Comparison of ENCODE assay signal across 8 cellular contexts in the genomic region with DNA sequence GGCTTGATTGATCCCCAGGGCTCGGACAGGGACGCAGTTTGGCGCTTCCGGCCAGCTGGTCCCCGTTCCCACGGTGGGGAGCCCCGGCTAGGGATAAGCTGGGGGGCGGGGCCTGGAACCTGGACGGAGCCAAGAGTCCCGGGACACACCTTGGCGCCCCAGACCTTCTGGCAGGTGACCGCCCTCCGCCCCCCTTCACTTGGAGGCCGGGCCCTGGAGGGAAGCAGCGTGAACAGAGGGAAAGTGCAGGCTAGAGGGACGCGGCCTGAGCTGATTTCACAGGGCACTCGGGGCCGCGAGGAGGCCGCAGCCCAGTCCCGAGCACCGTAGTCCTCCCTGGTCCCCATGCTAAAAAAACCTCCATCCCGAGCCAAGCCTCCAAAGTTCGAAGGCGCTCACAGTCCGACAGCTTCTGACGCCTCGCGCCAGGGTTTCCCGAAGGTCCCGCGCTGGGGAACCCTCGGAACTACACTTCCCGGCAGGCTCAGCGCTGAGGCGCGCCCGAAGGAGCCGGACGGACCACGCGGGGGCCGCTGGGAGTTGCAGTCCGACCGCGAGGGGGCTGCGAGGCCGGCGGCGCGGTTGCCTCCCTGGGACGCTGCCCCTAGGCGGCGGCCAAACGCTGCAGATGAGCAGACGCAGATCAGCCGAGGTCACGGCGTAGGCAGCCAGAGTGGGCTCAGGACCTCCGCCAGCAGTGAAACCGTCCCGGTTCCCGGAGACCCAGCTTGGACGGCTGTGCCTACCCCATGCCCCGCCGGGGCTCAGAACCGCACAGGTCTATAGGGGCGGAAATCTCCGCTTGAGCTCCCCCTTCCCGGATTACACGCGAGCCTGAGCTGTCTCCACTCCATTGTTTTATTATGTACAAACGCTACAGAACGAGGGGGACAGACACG. TPM values are rescaled to one million over a fixed set of nuclear protein-coding genes. Genes with fewer than 3 reads are reported as not detected.
DNase-seq lines count a peak whose midpoint lies in the region; ATAC-seq, FAIRE-seq and TF ChIP-seq lines count a peak whose summit lies in the region.

A gene with protein sequence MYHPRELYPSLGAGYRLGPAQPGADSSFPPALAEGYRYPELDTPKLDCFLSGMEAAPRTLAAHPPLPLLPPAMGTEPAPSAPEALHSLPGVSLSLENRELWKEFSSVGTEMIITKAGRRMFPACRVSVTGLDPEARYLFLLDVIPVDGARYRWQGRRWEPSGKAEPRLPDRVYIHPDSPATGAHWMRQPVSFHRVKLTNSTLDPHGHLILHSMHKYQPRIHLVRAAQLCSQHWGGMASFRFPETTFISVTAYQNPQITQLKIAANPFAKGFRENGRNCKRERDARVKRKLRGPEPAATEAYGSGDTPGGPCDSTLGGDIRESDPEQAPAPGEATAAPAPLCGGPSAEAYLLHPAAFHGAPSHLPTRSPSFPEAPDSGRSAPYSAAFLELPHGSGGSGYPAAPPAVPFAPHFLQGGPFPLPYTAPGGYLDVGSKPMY (minus strand): TSS at position 451 of the 899 bp plus-strand sequence. CDS start 731 bp downstream, outside the sequence.

- ATAC-seq in activated T-helper 17 cell treated with anti-CD3 and anti-CD28 coated beads, Interleukin-2, amount 50 U/mL, for 72 hours (replicated peaks): peak; percentile 79
- peak; percentile 90 to 91 for ATAC-seq in natural killer cell treated with Interleukin-12 subunit alpha and Interleukin-12 subunit beta and Interleukin-15 and Interleukin-18, amount 100 ng/mL, for 72 hours

- peak within 1 kb of the TSS; percentile 58 for H3K9ac ChIP-seq in GM23248

- 3 to 5% methylated on average over 63 to 72 of the region's 76 CpGs for WGBS in GM23248 (ENCODE audit: low coverage in 1 of 2, low lambda C conversion rate in 2 of 2, missing lambda C conversion rate in 2 of 2), 2 experiments

- no peak for FAIRE-seq in RCC 7860 (lab: Jason Lieb, UNC)

- peak within 1 kb of the TSS; percentile 87 for H3K27ac Mint-ChIP-seq in activated T-helper 17 cell treated with anti-CD3 and anti-CD28 coated beads, Interleukin-2, amount 50 U/mL, for 72 hours
- peak within 1 kb of the TSS; percentile 88 to 90 for H3K27ac Mint-ChIP-seq in natural killer cell treated with Interleukin-12 subunit alpha and Interleukin-12 subunit beta and Interleukin-15 and Interleukin-18, amount 100 ng/mL, for 72 hours

- H3K4me2 ChIP-seq in GM23248 (ENCODE audit: unreplicated experiment): peak within 1 kb of the TSS; percentile 68

- H3K27me3 Mint-ChIP-seq in activated T-helper 17 cell treated with anti-CD3 and anti-CD28 coated beads, Interleukin-2, amount 50 U/mL, for 72 hours: no peaks in the 10 kb centered on the region
- H3K27me3 Mint-ChIP-seq in natural killer cell treated with Interleukin-12 subunit alpha and Interleukin-12 subunit beta and Interleukin-15 and Interleukin-18, amount 100 ng/mL, for 72 hours: no peaks in the 10 kb centered on the region

- H3K4me3 Mint-ChIP-seq in activated T-helper 17 cell treated with anti-CD3 and anti-CD28 coated beads, Interleukin-2, amount 50 U/mL, for 72 hours: peak within 1 kb of the TSS; percentile 95
- peak within 1 kb of the TSS; percentile 83 for H3K4me3 Mint-ChIP-seq in natural killer cell treated with Interleukin-12 subunit alpha and Interleukin-12 subunit beta and Interleukin-15 and Interleukin-18, amount 100 ng/mL, for 72 hours

- peak within 1 kb of the TSS; percentile 63 for H2AFZ ChIP-seq in GM23248

- peak within 1 kb of the TSS; percentile 65 for H3K4me3 ChIP-seq in GM23248
- H3K4me3 ChIP-seq in fibroblast of mammary gland (ENCODE audit: control insufficient read depth, low read depth, low read length): peak within 1 kb of the TSS; percentile 56

- no peaks in the 10 kb centered on the region for H3K27me3 ChIP-seq in GM23248 (replicated peaks; ENCODE audit: insufficient read depth)

- peaks cover 21% of the 10 kb centered on the region for H3K79me2 ChIP-seq in GM23248 (ENCODE audit: insufficient read depth)

- in situ Hi-C loops in GM23248 (cut with MboI): no loop called here

- peaks cover 33% of the 10 kb centered on the region for H3K36me3 Mint-ChIP-seq in activated T-helper 17 cell treated with anti-CD3 and anti-CD28 coated beads, Interleukin-2, amount 50 U/mL, for 72 hours (ENCODE audit: low read depth)
- no peaks in the 10 kb centered on the region for H3K36me3 Mint-ChIP-seq in natural killer cell treated with Interleukin-12 subunit alpha and Interleukin-12 subunit beta and Interleukin-15 and Interleukin-18, amount 100 ng/mL, for 72 hours

- no peaks in the 10 kb centered on the region for H4K20me1 ChIP-seq in GM23248 (ENCODE audit: insufficient read depth)

- no peaks in the 10 kb centered on the region for H3K9me3 Mint-ChIP-seq in activated T-helper 17 cell treated with anti-CD3 and anti-CD28 coated beads, Interleukin-2, amount 50 U/mL, for 72 hours
- no peaks in the 10 kb centered on the region for H3K9me3 Mint-ChIP-seq in natural killer cell treated with Interleukin-12 subunit alpha and Interleukin-12 subunit beta and Interleukin-15 and Interleukin-18, amount 100 ng/mL, for 72 hours

- TF ChIP-seq CTCF in fibroblast of mammary gland (conservative IDR thresholded peaks at IDR 0.05; ENCODE audit: control insufficient read depth, insufficient read depth, low read depth, low read length): peak; percentile 52

- no peaks in the 10 kb centered on the region for H3K9me2 ChIP-seq in GM23248 (ENCODE audit: insufficient read depth)

- no peaks in the 10 kb centered on the region for H3K9me3 ChIP-seq in GM23248 (ENCODE audit: low read depth)

- H3K27ac ChIP-seq in GM23248: peak within 1 kb of the TSS; percentile 54

- H3K36me3 ChIP-seq in GM23248 (ENCODE audit: low read depth): peaks cover 10% of the 10 kb centered on the region

- H3F3A ChIP-seq in GM23248 (ENCODE audit: insufficient read depth): peaks cover 55% of the 10 kb centered on the region

- DNase-seq in EL (peak; percentile 90), GM23248 (peak; percentile 98), Kasumi-1 (lab: John Stamatoyannopoulos, UW) (peak; percentile 51 to 72), RCC 7860 (ENCODE audit: low spot score) (peak; percentile 68), fibroblast of mammary gland (ENCODE audit: low read depth) (peak; percentile 84)
- peak; percentile 96 for DNase-seq in natural killer cell treated with Interleukin-12 subunit alpha and Interleukin-12 subunit beta and Interleukin-15 and Interleukin-18, amount 100 ng/mL, for 72 hours (ENCODE audit: low spot score)
- DNase-seq in stimulated activated naive CD4-positive, alpha-beta T cell treated with Interleukin-2 at 50 U/mL for 16 hours (lab: John Stamatoyannopoulos, UW): peak; percentile 90

- H3K4me1 ChIP-seq in GM23248 (ENCODE audit: insufficient read depth): peaks cover 18% of the 10 kb centered on the region

- H3K4me1 Mint-ChIP-seq in activated T-helper 17 cell treated with anti-CD3 and anti-CD28 coated beads, Interleukin-2, amount 50 U/mL, for 72 hours: peaks cover 20% of the 10 kb centered on the region
- peaks cover 37 to 40% of the 10 kb centered on the region in 2 donors for H3K4me1 Mint-ChIP-seq in natural killer cell treated with Interleukin-12 subunit alpha and Interleukin-12 subunit beta and Interleukin-15 and Interleukin-18, amount 100 ng/mL, for 72 hours (ENCODE audit: low read depth in 2 of 2)

RNA-seq across cellular contexts. Expression of the gene that starts here (rescaled TPM):
- 0.11 TPM in 1 of 2 replicates, not detected in the other for total RNA-seq in GM23248 (2014; rRNA removed; shearing (Covaris generic))
- polyA plus RNA-seq in GM23248 (2016; fragmentation: Nextera tagmentation; extraction: Ambion mirVana): 0.13 and 0.20 TPM in 2 replicates
- total RNA-seq in activated T-helper 17 cell treated with anti-CD3 and anti-CD28 coated beads, Interleukin-2, amount 50 U/mL, for 72 hours: 1 to 10 TPM; 1.1 to 3.7 TPM
- under 1 TPM; 0.29 to 0.78 TPM for total RNA-seq in natural killer cell treated with Interleukin-12 subunit alpha and Interleukin-12 subunit beta and Interleukin-15 and Interleukin-18, amount 100 ng/mL, for 72 hours

Comparison
In these comparisons a context has a peak if more than half of its experiments do, and no peak if none do; other contexts are left out.
1. Peak in every context shown above with its lines: DNase-seq, ATAC-seq, H3K4me3 ChIP-seq and H3K27ac ChIP-seq.
2. Peak in DNase-seq, H3K4me3 ChIP-seq, H3K27ac ChIP-seq, H3K9ac ChIP-seq and H3K4me2 ChIP-seq in GM23248; RNA of the gene not detected or under 1 TPM.
3. Peak in DNase-seq and ATAC-seq in natural killer cell treated with Interleukin-12 subunit alpha and Interleukin-12 subunit beta and Interleukin-15 and Interleukin-18, amount 100 ng/mL, for 72 hours; RNA of the gene not detected or under 1 TPM.